2 cellular contexts compared by ENCODE assay signal in the genomic region with DNA sequence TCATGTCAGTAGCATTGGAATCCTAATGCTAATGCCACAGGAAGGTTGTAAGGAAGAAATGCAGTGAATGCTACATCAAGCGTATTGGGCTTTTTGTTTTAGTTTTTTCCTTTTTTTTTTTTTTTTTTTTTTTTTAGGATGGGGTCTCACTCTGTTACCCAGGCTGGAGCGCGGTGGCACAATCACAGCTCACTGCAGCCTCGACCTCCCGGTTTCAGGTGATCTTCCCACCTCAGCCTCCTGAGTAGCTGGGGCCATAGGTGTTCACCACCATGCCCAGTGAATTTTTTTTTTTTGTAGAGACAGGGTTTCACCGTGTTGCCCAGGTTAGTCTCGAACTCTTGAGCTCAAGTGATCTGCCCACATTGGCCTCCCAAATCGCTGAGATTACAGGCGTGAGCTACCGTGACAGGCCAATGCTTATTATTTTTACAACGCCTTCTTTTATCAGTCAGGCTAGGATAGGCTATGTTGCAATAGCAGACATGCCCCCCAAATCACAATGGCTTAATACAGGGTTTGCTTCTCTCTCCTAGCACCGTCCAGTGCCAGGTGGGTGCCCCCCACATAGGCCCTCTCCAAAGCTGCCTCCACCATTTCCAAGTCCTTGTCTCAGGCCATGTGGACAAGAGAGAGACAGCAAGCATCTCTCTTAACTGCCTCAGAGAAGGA.
TF ChIP-seq lines count a peak whose summit lies in the region.

No MANE protein-coding gene starts in this region.

TF ChIP-seq in IMR-90, 13 proteins besides CTCF, POLR2A, EP300 and RAD21:
- TF ChIP-seq CEBPB (IDR thresholded peaks at IDR 0.05; ENCODE audit: low read depth, low read length) (peak; percentile 51), MXI1 (IDR thresholded peaks at IDR 0.05; ENCODE audit: borderline replicate concordance, low read depth, low read length) (no peak)
TF ChIP-seq in IMR-90: peak in this region for 1.

TF ChIP-seq in H1, 55 proteins besides CTCF, POLR2A, EP300 and RAD21:
- TF ChIP-seq CTBP2 (IDR thresholded peaks at IDR 0.05; ENCODE audit: borderline replicate concordance, insufficient read depth, insufficient read length, low read length) (no peak), GTF2F1 (IDR thresholded peaks at IDR 0.05; ENCODE audit: borderline replicate concordance, low read depth, low read length) (no peak), SP1 (IDR thresholded peaks at IDR 0.05; ENCODE audit: low read depth, low read length) (no peak), TEAD4 (IDR thresholded peaks at IDR 0.05; ENCODE audit: low read depth, low read length) (no peak)
- TF ChIP-seq, protein P1, sequence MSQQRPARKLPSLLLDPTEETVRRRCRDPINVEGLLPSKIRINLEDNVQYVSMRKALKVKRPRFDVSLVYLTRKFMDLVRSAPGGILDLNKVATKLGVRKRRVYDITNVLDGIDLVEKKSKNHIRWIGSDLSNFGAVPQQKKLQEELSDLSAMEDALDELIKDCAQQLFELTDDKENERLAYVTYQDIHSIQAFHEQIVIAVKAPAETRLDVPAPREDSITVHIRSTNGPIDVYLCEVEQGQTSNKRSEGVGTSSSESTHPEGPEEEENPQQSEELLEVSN (IDR thresholded peaks at IDR 0.05): no peak
